Comparison of ENCODE assay signal across 8 cellular contexts in the genomic region with DNA sequence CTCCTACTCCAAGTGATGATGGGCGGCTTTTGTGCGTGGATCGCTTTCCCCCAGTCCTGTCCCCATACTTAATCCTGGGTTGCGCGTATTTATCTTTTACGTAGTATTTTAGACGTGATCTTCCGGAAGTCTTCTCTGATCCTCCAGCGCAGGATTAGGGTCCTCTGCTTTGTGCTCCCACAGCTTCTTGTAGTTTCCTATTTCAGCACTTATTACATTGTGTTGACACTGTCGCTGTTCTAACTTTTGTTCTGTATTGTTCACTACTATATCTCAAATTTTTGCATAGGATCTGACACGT. TPM values are rescaled to one million over a fixed set of nuclear protein-coding genes. Genes with fewer than 3 reads are reported as not detected.
A peak's percentile ranks its signal among the peaks of the same experiment; 100 is the strongest.
DNase-seq lines count a peak whose midpoint lies in the region; ATAC-seq and TF ChIP-seq lines count a peak whose summit lies in the region.

No MANE protein-coding gene starts in this region.

- H3K36me3 ChIP-seq in breast epithelium (peaks cover 11% of the 10 kb centered on the region), mucosa of stomach (ENCODE audit: control insufficient read depth, insufficient read depth, low read length) (no peaks in the 10 kb centered on the region)

- TF ChIP-seq POLR2A in breast epithelium (IDR thresholded peaks at IDR 0.05) (no peak), GM18505 (IDR thresholded peaks at IDR 0.05; ENCODE audit: borderline replicate concordance, extremely low read depth, insufficient read depth, insufficient read length) (no peak)

- H3K4me1 ChIP-seq in breast epithelium: peaks cover 2 to 7% of the 10 kb centered on the region in 2 donors
- peaks cover 6% of the 10 kb centered on the region for H3K4me1 ChIP-seq in mucosa of stomach (ENCODE audit: control insufficient read depth, insufficient read depth, low read length)

- peak overlapping the region; percentile 85 for H3K9ac ChIP-seq in mucosa of stomach (ENCODE audit: low read length)

- intact Hi-C loops in breast epithelium (cut with DNase I; ENCODE audit: low total_unique reads): no loop called here

- H3K4me3 ChIP-seq in AG09309 (ENCODE audit: control insufficient read depth, low read depth, low read length) (peak overlapping the region; percentile 84), breast epithelium (peak overlapping the region; percentile 76 to 91 (median 88)), mucosa of stomach (ENCODE audit: low read length) (peak overlapping the region; percentile 74)

- DNase-seq in AG09309 (ENCODE audit: low read depth): no peak
- no peak for DNase-seq in breast epithelium (ENCODE audit: low spot score in 2 of 2)
- DNase-seq in OCI-M2 (lab: John Stamatoyannopoulos, UW; ENCODE audit: unreplicated experiment): no peak

- H3K9me3 ChIP-seq in breast epithelium (no peaks in the 10 kb centered on the region), mucosa of stomach (ENCODE audit: control insufficient read depth, low read length) (no peaks in the 10 kb centered on the region)

- no peaks in the 10 kb centered on the region for H3K27me3 ChIP-seq in breast epithelium
- H3K27me3 ChIP-seq in mucosa of stomach (ENCODE audit: control insufficient read depth, insufficient read depth, low read length): no peaks in the 10 kb centered on the region

- peak; percentile 4 for ATAC-seq in HG02763 (IDR thresholded peaks at IDR 0.05; ENCODE audit: unreplicated experiment)
- no peak for ATAC-seq in GM21717 (IDR thresholded peaks at IDR 0.05; ENCODE audit: unreplicated experiment)
- no peak for ATAC-seq in GM18505 (IDR thresholded peaks at IDR 0.05; ENCODE audit: unreplicated experiment)
- no peak for ATAC-seq in GM19328 (IDR thresholded peaks at IDR 0.05; ENCODE audit: unreplicated experiment)

- H3K27ac ChIP-seq in breast epithelium: peak overlapping the region; percentile 85 to 91

- TF ChIP-seq CTCF in AG09309 (IDR thresholded peaks at IDR 0.05; ENCODE audit: control insufficient read depth, insufficient read depth, low read depth, low read length, missing control alignments) (no peak), breast epithelium (IDR thresholded peaks at IDR 0.05) (no peak)

RNA-seq across cellular contexts. Expression of a gene that starts 0.5 kb away (rescaled TPM):
- 100 to 1,000 TPM; 113 to 146 (median 138) TPM for total RNA-seq in breast epithelium

RNA-seq across cellular contexts. Expression of a gene that starts 0.7 kb away (rescaled TPM):
- 10 to 100 TPM; 60.0 to 68.2 (median 67.8) TPM for total RNA-seq in breast epithelium

RNA-seq across cellular contexts. Expression of a gene that starts 8.8 kb away (rescaled TPM):
- 10 to 100 TPM; 23.0 to 45.4 (median 34.1) TPM for total RNA-seq in breast epithelium

RNA-seq across cellular contexts. Expression of a gene that starts 15.1 kb away (rescaled TPM):
- 100 to 1,000 TPM in 1 of 3 donors, 10 to 100 TPM in 2; 46.9 to 119 (median 65.7) TPM for total RNA-seq in breast epithelium

RNA-seq across cellular contexts. Expression of a gene that starts 16.6 kb away (rescaled TPM):
- 10 to 100 TPM; 20.0 to 25.6 (median 25.3) TPM for total RNA-seq in breast epithelium
